Comparison of ENCODE assay signal across 9 cellular contexts in the genomic region with DNA sequence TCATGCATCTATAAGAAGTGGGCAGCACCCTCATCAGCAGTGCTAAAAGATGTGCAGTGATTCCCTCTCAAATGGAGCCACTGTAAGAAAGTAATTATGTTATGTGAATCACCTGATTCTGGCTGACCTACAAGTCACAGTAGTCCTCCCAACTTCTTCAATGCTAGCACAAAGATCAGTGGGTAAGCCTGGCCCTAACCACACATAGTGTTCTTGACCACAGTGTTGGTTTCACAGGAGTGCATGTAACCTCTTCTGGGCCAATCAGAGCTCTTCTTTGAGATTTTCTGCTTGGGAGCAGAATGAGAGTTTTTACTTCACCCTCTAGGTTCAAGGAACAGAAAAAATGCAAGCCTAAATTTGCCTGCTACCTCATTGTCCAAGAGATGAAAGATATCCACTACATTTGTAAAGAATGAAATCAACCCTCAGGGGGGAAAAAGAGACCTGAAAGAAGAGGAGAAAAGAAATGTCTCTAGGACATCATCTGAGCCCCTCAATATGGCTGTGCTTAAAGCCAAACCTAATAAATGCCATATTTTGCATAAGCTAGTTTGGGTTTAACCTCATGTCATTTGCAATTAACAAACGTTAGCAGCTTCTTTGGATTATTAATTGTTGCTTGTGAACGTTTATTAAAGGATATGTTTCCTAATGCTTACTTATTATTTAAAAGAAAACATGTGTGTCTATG.
DNase-seq lines count a peak whose midpoint lies in the region; ATAC-seq lines count a peak whose summit lies in the region.
"Had no signal": no experiment of that assay in that cellular context is flagged by ENCODE, and none has a peak within 500 bp of the region (broad histone marks: within the 10 kb centered on the region; RNA-seq: fewer than 3 reads in every experiment).

No MANE protein-coding gene starts in this region.

- no peak for DNase-seq in activated naive CD8-positive, alpha-beta T cell treated with anti-CD3 and anti-CD28 coated beads, Interleukin-2, amount 50 U/mL, for 24 hours
- DNase-seq in NCI-H1694 (lab: John Stamatoyannopoulos, UW) (no peak), T-cell (no peak), DMS53 (lab: John Stamatoyannopoulos, UW) (no peak)
- no peak for DNase-seq in effector CD4-positive, alpha-beta T cell
- DNase-seq: NCI-H446 treated with DMSO at 0.1 percent for 48 hours had no signal

- CTCF ChIA-PET in T-cell (lab: Charles Lee) = interaction anchor here (0.5 to 1.1 kb wide), 4 partner anchors 11 to 713 kb away, joined by 3 to 5 read pairs (median 3); no protein-coding TSS in a partner anchor

- peak; percentile 100 for ATAC-seq in GM18517 (IDR thresholded peaks at IDR 0.05; ENCODE audit: unreplicated experiment)
- peak; percentile 100 for ATAC-seq in GM21515 (IDR thresholded peaks at IDR 0.05; ENCODE audit: unreplicated experiment)
- ATAC-seq in HG03175 (IDR thresholded peaks at IDR 0.05; ENCODE audit: unreplicated experiment) = peak; percentile 100
- ATAC-seq in activated naive CD8-positive, alpha-beta T cell treated with anti-CD3 and anti-CD28 coated beads, Interleukin-2, amount 50 U/mL, for 24 hours = peak; percentile 86
- ATAC-seq in T-cell (replicated peaks in 1 of 4) = no peak

- H3K27ac Mint-ChIP-seq in activated naive CD8-positive, alpha-beta T cell treated with anti-CD3 and anti-CD28 coated beads, Interleukin-2, amount 50 U/mL, for 24 hours = no peak overlapping the region
- H3K27ac Mint-ChIP-seq in T-cell = no peak overlapping the region

- peaks cover 12% of the 10 kb centered on the region for H3K9me3 Mint-ChIP-seq in activated naive CD8-positive, alpha-beta T cell treated with anti-CD3 and anti-CD28 coated beads, Interleukin-2, amount 50 U/mL, for 24 hours
- H3K9me3 Mint-ChIP-seq in T-cell = peaks cover 0 to 25% (median 6%) of the 10 kb centered on the region in 3 donors

- H3K27me3 Mint-ChIP-seq in activated naive CD8-positive, alpha-beta T cell treated with anti-CD3 and anti-CD28 coated beads, Interleukin-2, amount 50 U/mL, for 24 hours = peaks cover 17% of the 10 kb centered on the region
- peaks cover 3 to 12% of the 10 kb centered on the region in 2 donors for H3K27me3 Mint-ChIP-seq in T-cell

- no peak overlapping the region for H3K4me3 Mint-ChIP-seq in activated naive CD8-positive, alpha-beta T cell treated with anti-CD3 and anti-CD28 coated beads, Interleukin-2, amount 50 U/mL, for 24 hours
- H3K4me3 Mint-ChIP-seq in T-cell = no peak overlapping the region

- no peaks in the 10 kb centered on the region for H3K36me3 Mint-ChIP-seq in activated naive CD8-positive, alpha-beta T cell treated with anti-CD3 and anti-CD28 coated beads, Interleukin-2, amount 50 U/mL, for 24 hours (ENCODE audit: low read depth)
- no peaks in the 10 kb centered on the region for H3K36me3 Mint-ChIP-seq in T-cell

- POLR2A ChIA-PET in T-cell (lab: Charles Lee) = interaction anchor here (0.5 to 1.1 kb wide), 2 partner anchors 21 to 65 kb away, joined by 3 read pairs; no protein-coding TSS in a partner anchor

- H3K4me1 Mint-ChIP-seq in activated naive CD8-positive, alpha-beta T cell treated with anti-CD3 and anti-CD28 coated beads, Interleukin-2, amount 50 U/mL, for 24 hours = peaks cover 8% of the 10 kb centered on the region
- H3K4me1 Mint-ChIP-seq in T-cell = no peaks in the 10 kb centered on the region

Comparison
In these comparisons a context has a peak if more than half of its experiments do, and no peak if none do; other contexts are left out.
1. ATAC-seq: peak in GM18517 (single experiment), GM21515 (single experiment), HG03175 (single experiment) and activated naive CD8-positive, alpha-beta T cell treated with anti-CD3 and anti-CD28 coated beads, Interleukin-2, amount 50 U/mL, for 24 hours (single experiment); none in T-cell (0 of 4).